In genomic region chr19:292281-292884, GRCh38 we compare ENCODE assay signal across 33 cellular contexts. TPM values are rescaled to one million over a fixed set of nuclear protein-coding genes. Genes with fewer than 3 reads are reported as not detected.
DNase-seq lines count a peak whose midpoint lies in the region; ATAC-seq, FAIRE-seq and TF ChIP-seq lines count a peak whose summit lies in the region.
"Had no signal": no experiment of that assay in that cellular context is flagged by ENCODE, and none has a peak within 500 bp of the region (broad histone marks: within the 10 kb centered on the region; RNA-seq: fewer than 3 reads in every experiment).

No MANE protein-coding gene starts in this region.

- no peak for TF ChIP-seq RAD21 in IMR-90 (IDR thresholded peaks at IDR 0.05; ENCODE audit: low read length)
- TF ChIP-seq RAD21 in H1 (IDR thresholded peaks at IDR 0.05 in 1 of 2, conservative IDR thresholded peaks at IDR 0.05 in 1 of 2; ENCODE audit: low read depth in 2 of 2, low read length in 2 of 2), result no peak

- H3K9ac ChIP-seq in IMR-90 (ENCODE audit: low read depth, low read length) (no peak overlapping the region), H1 (replicated peaks in 1 of 4; ENCODE audit: extremely low read depth in 1 of 4, low read depth in 3 of 4, low read length in 3 of 4) (no peak overlapping the region), trophoblast cell (ENCODE audit: low read length) (no peak overlapping the region)

- H2BK120ac ChIP-seq in IMR-90 (ENCODE audit: low read depth, low read length) (no peak overlapping the region), H1 (replicated peaks; ENCODE audit: low read depth, low read length) (no peak overlapping the region), trophoblast cell (ENCODE audit: insufficient read depth, low read length, poor library complexity) (no peak overlapping the region)

- H4K8ac ChIP-seq in IMR-90 (ENCODE audit: low read depth in 2 of 2, low read length in 2 of 2) (no peak overlapping the region), H1 (ENCODE audit: extremely low read depth, insufficient read depth, low read length) (no peak overlapping the region; the same call in 1 of the 2 replicates), trophoblast cell (ENCODE audit: low read depth, low read length) (no peak overlapping the region)

- POLR2A ChIA-PET in CD8-positive, alpha-beta memory T cell (lab: Charles Lee), result no interaction called here
- POLR2A ChIA-PET in IMR-90 (lab: Charles Lee; ENCODE audit: unreplicated experiment) (no interaction called here), H1 (lab: Charles Lee; ENCODE audit: partially characterized antibody) (interaction anchor here (1.8 to 5.6 kb wide), 5 partner anchors 9 to 26 kb away, joined by 7 to 38 read pairs (median 9); no protein-coding TSS in a partner anchor)

- no peak overlapping the region for H2BK20ac ChIP-seq in IMR-90 (ENCODE audit: low read depth, low read length)
- H2BK20ac ChIP-seq in H1 (ENCODE audit: low read length), result peak overlapping the region; percentile 72

- H4K20me1 ChIP-seq in IMR-90 (ENCODE audit: insufficient read depth, low read length), result peaks cover 8% of the 10 kb centered on the region; the same call in 1 of the 2 replicates
- no peaks in the 10 kb centered on the region for H4K20me1 ChIP-seq in H1 (replicated peaks in 1 of 2; ENCODE audit: control insufficient read depth in 1 of 2, insufficient read depth in 2 of 2, low read length in 2 of 2)

- no peak overlapping the region for H4K12ac ChIP-seq in trophoblast cell (ENCODE audit: low read depth, low read length)

- TF ChIP-seq EP300 in H1 (IDR thresholded peaks at IDR 0.05; ENCODE audit: borderline replicate concordance in 1 of 2, low read depth in 2 of 2, low read length in 2 of 2) (no peak), esophagus muscularis mucosa (IDR thresholded peaks at IDR 0.05) (no peak)

- no peak overlapping the region for H3K4me3 ChIP-seq in CD8-positive, alpha-beta memory T cell (ENCODE audit: low read length)
- H3K4me3 ChIP-seq in IMR-90 (ENCODE audit: insufficient read depth, low read depth, low read length), result no peak overlapping the region
- H3K4me3 ChIP-seq in H1 (ENCODE audit: extremely low read depth in 1 of 4, insufficient read depth in 2 of 4, low read depth in 3 of 4, low read length in 4 of 4), result no peak overlapping the region
- H3K4me3 ChIP-seq in trophoblast cell (ENCODE audit: low read depth, low read length), result peak overlapping the region; percentile 7
- H3K4me3 ChIP-seq in esophagus muscularis mucosa, result no peak overlapping the region

- H3K4me2 ChIP-seq in IMR-90 (ENCODE audit: low read depth, low read length) (no peak overlapping the region), H1 (ENCODE audit: insufficient read depth in 1 of 2, low read depth in 2 of 2, low read length in 2 of 2) (no peak overlapping the region), trophoblast cell (ENCODE audit: low read length) (no peak overlapping the region)

- H4K5ac ChIP-seq in IMR-90 (ENCODE audit: low read depth, low read length) (no peak overlapping the region), H1 (ENCODE audit: insufficient read length, low read depth, low read length) (no peak overlapping the region)

- no peaks in the 10 kb centered on the region for H3K36me3 ChIP-seq in CD8-positive, alpha-beta memory T cell (ENCODE audit: insufficient read depth, low read length)
- H3K36me3 ChIP-seq in IMR-90 (ENCODE audit: control insufficient read depth, insufficient read depth, low read length), result no peaks in the 10 kb centered on the region
- H3K36me3 ChIP-seq in H1 (ENCODE audit: control insufficient read depth in 2 of 4, insufficient read depth in 4 of 4, low read length in 3 of 4), result peaks cover 0 to 2% (median 0%) of the 10 kb centered on the region in 4 experiments; a peak in 1 of 8 replicates
- H3K36me3 ChIP-seq in trophoblast cell (ENCODE audit: control insufficient read depth in 1 of 2, insufficient read depth in 2 of 2, low read length in 2 of 2), result no peaks in the 10 kb centered on the region
- no peaks in the 10 kb centered on the region for H3K36me3 ChIP-seq in esophagus muscularis mucosa
- H3K36me3 ChIP-seq: ascending aorta, heart right ventricle, spleen had no signal

- no peaks in the 10 kb centered on the region for H3K9me3 ChIP-seq in CD8-positive, alpha-beta memory T cell (ENCODE audit: low read length)
- H3K9me3 ChIP-seq in IMR-90 (ENCODE audit: control insufficient read depth, insufficient read depth, low read length) (no peaks in the 10 kb centered on the region), H1 (ENCODE audit: insufficient read depth in 2 of 2, low read depth in 1 of 2, low read length in 1 of 2) (peaks cover 0 to 13% of the 10 kb centered on the region in 2 experiments; a peak in 1 of 4 replicates), trophoblast cell (ENCODE audit: insufficient read depth, low read depth, low read length) (no peaks in the 10 kb centered on the region), esophagus muscularis mucosa (no peaks in the 10 kb centered on the region)
- H3K9me3 ChIP-seq: ascending aorta, heart right ventricle, spleen, testis had no signal

- H3K18ac ChIP-seq in IMR-90 (ENCODE audit: low read depth, low read length) (no peak overlapping the region), H1 (ENCODE audit: extremely low read depth, low read length) (peak overlapping the region; percentile 48; the same call in 1 of the 2 replicates), trophoblast cell (ENCODE audit: low read length) (no peak overlapping the region)

- peak overlapping the region in 3 of 8 donors; percentile 17 to 54 (median 52) for H3K27ac Mint-ChIP-seq in CD8-positive, alpha-beta memory T cell
- H3K27ac Mint-ChIP-seq: activated CD8-positive, alpha-beta memory T cell treated with anti-CD3 and anti-CD28 coated beads, Interleukin-2, amount 10 ng/mL, durations not matched to agents 7 days and 5 days; activated naive CD8-positive, alpha-beta T cell; activated T-cell treated with anti-CD3 and anti-CD28 coated beads, Interleukin-2, amount 50 U/mL, for 72 hours; CD14-positive monocyte; stimulated activated memory B cell treated with anti-CD40 and anti-IgM and Interleukin-4, amounts not matched to agents 10 μg/mL and 1 μg/mL and 100 μg/mL, for 72 hours; T-helper 2 cell treated with Interferon-gamma antibody and Interleukin-4, amounts not matched to agents 5 μg/mL and 100 μg/mL, for 36 hours had no signal

- CTCF ChIA-PET in CD8-positive, alpha-beta memory T cell (lab: Charles Lee), result no interaction called here
- CTCF ChIA-PET in IMR-90 (lab: Yijun Ruan, JAX) (no interaction called here), H1 (lab: Charles Lee; ENCODE audit: partially characterized antibody) (interaction anchor here (1.4 kb wide), 1 partner anchor 11 kb away, joined by 3 read pairs; no protein-coding TSS in a partner anchor)

- H3K4me1 Mint-ChIP-seq in CD8-positive, alpha-beta memory T cell, result peaks cover 16 to 19% (median 19%) of the 10 kb centered on the region in 3 donors

- peak overlapping the region in 4 of 7 donors; percentile 10 to 72 (median 27) for H3K4me3 Mint-ChIP-seq in CD8-positive, alpha-beta memory T cell
- H3K4me3 Mint-ChIP-seq: activated CD8-positive, alpha-beta memory T cell treated with anti-CD3 and anti-CD28 coated beads, Interleukin-2, amount 10 ng/mL, durations not matched to agents 7 days and 5 days; activated naive CD8-positive, alpha-beta T cell; activated T-cell treated with anti-CD3 and anti-CD28 coated beads, Interleukin-2, amount 50 U/mL, for 72 hours; central memory CD8-positive, alpha-beta T cell; stimulated activated memory B cell treated with anti-CD40 and anti-IgM and Interleukin-4, amounts not matched to agents 10 μg/mL and 1 μg/mL and 100 μg/mL, for 72 hours; T-helper 2 cell treated with Interferon-gamma antibody and Interleukin-4, amounts not matched to agents 5 μg/mL and 100 μg/mL, for 36 hours had no signal

- H2BK15ac ChIP-seq in IMR-90 (ENCODE audit: low read depth, low read length) (no peak overlapping the region), H1 (ENCODE audit: low read length) (no peak overlapping the region)

- H4K91ac ChIP-seq in IMR-90 (ENCODE audit: insufficient read depth, low read depth, low read length) (no peak overlapping the region), H1 (replicated peaks; ENCODE audit: insufficient read length, low read length) (peak overlapping the region; percentile 95), trophoblast cell (ENCODE audit: low read depth, low read length) (no peak overlapping the region)

- H3K36me3 Mint-ChIP-seq in CD8-positive, alpha-beta memory T cell, result peaks cover 0 to 3% (median 0%) of the 10 kb centered on the region in 3 donors
- H3K36me3 Mint-ChIP-seq: activated CD8-positive, alpha-beta memory T cell treated with anti-CD3 and anti-CD28 coated beads, Interleukin-2, amount 10 ng/mL, durations not matched to agents 7 days and 5 days; activated naive CD8-positive, alpha-beta T cell; CD14-positive monocyte; stimulated activated memory B cell treated with anti-CD40 and anti-IgM and Interleukin-4, amounts not matched to agents 10 μg/mL and 1 μg/mL and 100 μg/mL, for 72 hours had no signal

- H2BK12ac ChIP-seq in H1 (ENCODE audit: low read depth, low read length) (peak overlapping the region; percentile 87; the same call in 1 of the 2 replicates), trophoblast cell (ENCODE audit: low read length) (no peak overlapping the region)

- H2AK5ac ChIP-seq in IMR-90 (ENCODE audit: low read depth, low read length) (no peak overlapping the region), H1 (ENCODE audit: low read depth, low read length) (peak overlapping the region; percentile 93; the same call in 1 of the 2 replicates), trophoblast cell (ENCODE audit: low read length) (no peak overlapping the region)

- ATAC-seq in IMR-90 (ENCODE audit: low read depth), result no peak
- ATAC-seq in GM21423 (IDR thresholded peaks at IDR 0.05; ENCODE audit: unreplicated experiment), result no peak
- ATAC-seq: activated CD8-positive, alpha-beta memory T cell treated with anti-CD3 and anti-CD28 coated beads, Interleukin-2, amount 10 ng/mL, durations not matched to agents 7 days and 5 days; activated T-cell treated with anti-CD3 and anti-CD28 coated beads, Interleukin-2, amount 50 U/mL, for 72 hours; heart right ventricle; left cardiac atrium; right cardiac atrium had no signal

- intact Hi-C loops in IMR-90 (cut with micrococcal nuclease), result no loop called here
- intact Hi-C loops in esophagus muscularis mucosa (cut with DNase I), result no loop called here

- peaks cover 9% of the 10 kb centered on the region for H3K4me1 ChIP-seq in CD8-positive, alpha-beta memory T cell (ENCODE audit: insufficient read depth, low read length)
- H3K4me1 ChIP-seq in IMR-90 (ENCODE audit: control insufficient read depth, insufficient read depth, low read length) (peaks cover 6% of the 10 kb centered on the region; the same call in 1 of the 2 replicates), H1 (replicated peaks in 1 of 4; ENCODE audit: control insufficient read depth in 3 of 4, insufficient read depth in 4 of 4, low read length in 3 of 4) (peaks cover 7 to 30% (median 25%) of the 10 kb centered on the region in 4 experiments), trophoblast cell (ENCODE audit: control insufficient read depth in 1 of 2, insufficient read depth in 2 of 2, low read length in 2 of 2) (peaks cover 29 to 36% of the 10 kb centered on the region in 2 experiments), esophagus muscularis mucosa (peaks cover 25 to 52% (median 46%) of the 10 kb centered on the region in 4 donors)

- no peak overlapping the region for H3K56ac ChIP-seq in IMR-90 (ENCODE audit: extremely low read depth, insufficient read depth, low read length)
- no peak overlapping the region for H3K56ac ChIP-seq in H1 (replicated peaks; ENCODE audit: insufficient read length, low read depth, low read length)

- FAIRE-seq in H1 (lab: Jason Lieb, UNC) (no peak), D721Med (lab: Jason Lieb, UNC) (no peak)
- FAIRE-seq: HTR-8/SVneo, RCC 7860 had no signal

- H3K14ac ChIP-seq in IMR-90 (replicated peaks; ENCODE audit: low read depth, low read length) (no peak overlapping the region), H1 (ENCODE audit: insufficient read length) (no peak overlapping the region), trophoblast cell (ENCODE audit: low read length) (no peak overlapping the region)

- TF ChIP-seq POLR2A in IMR-90 (IDR thresholded peaks at IDR 0.05; ENCODE audit: low read depth, low read length) (no peak), H1 (IDR thresholded peaks at IDR 0.05; ENCODE audit: control extremely low read depth in 1 of 2, low read depth in 2 of 2, low read length in 2 of 2) (no peak), esophagus muscularis mucosa (IDR thresholded peaks at IDR 0.05; ENCODE audit: low read depth) (no peak)

- H3K27me3 Mint-ChIP-seq in CD8-positive, alpha-beta memory T cell, result peaks cover 33 to 70% of the 10 kb centered on the region in 2 donors

- H2BK5ac ChIP-seq in IMR-90 (ENCODE audit: low read depth, low read length, poor library complexity, severe bottlenecking), result no peak overlapping the region
- H2BK5ac ChIP-seq in H1 (ENCODE audit: low read depth, low read length), result peak overlapping the region; percentile 35; the same call in 1 of the 2 replicates
- H2BK5ac ChIP-seq in trophoblast cell (ENCODE audit: low read depth, low read length, poor library complexity), result no peak overlapping the region

- no peaks in the 10 kb centered on the region for H3K9me1 ChIP-seq in IMR-90 (ENCODE audit: insufficient read depth, low read length)

- H2AFZ ChIP-seq in IMR-90 (replicated peaks; ENCODE audit: low read length, poor library complexity) (no peak overlapping the region), H1 (ENCODE audit: low read length) (no peak overlapping the region), trophoblast cell (ENCODE audit: insufficient read depth, low read length, poor library complexity) (no peak overlapping the region)

- BruUV-seq in IMR-90 (replicated peaks; lab: Mats Ljungman, UMichigan), result no TSS peak

- H3K27ac ChIP-seq in CD8-positive, alpha-beta memory T cell (ENCODE audit: low read depth, low read length), result no peak overlapping the region
- no peak overlapping the region for H3K27ac ChIP-seq in IMR-90 (ENCODE audit: insufficient read depth, low read length)
- H3K27ac ChIP-seq in H1 (ENCODE audit: low read depth, low read length), result no peak overlapping the region
- H3K27ac ChIP-seq in trophoblast cell (ENCODE audit: low read depth, low read length), result no peak overlapping the region
- peak overlapping the region in 1 of 4 donors; percentile 68 for H3K27ac ChIP-seq in esophagus muscularis mucosa (replicated peaks in 1 of 4)
- H3K27ac ChIP-seq: ascending aorta, epithelial cell of prostate, heart right ventricle, testis had no signal

- dilution Hi-C loops in IMR-90 (cut with HindIII; ENCODE audit: low sequenced_read_pairs, unreplicated experiment), result no loop called here

- no peak overlapping the region for H3K23ac ChIP-seq in IMR-90 (ENCODE audit: low read depth, low read length)
- no peak overlapping the region for H3K23ac ChIP-seq in H1 (ENCODE audit: insufficient read length)
- H3K23ac ChIP-seq in trophoblast cell (ENCODE audit: low read length), result no peak overlapping the region

- peaks cover 2% of the 10 kb centered on the region; the same call in 1 of the 2 replicates for H3K23me2 ChIP-seq in H1 (ENCODE audit: low read depth, low read length)

- DNase-seq in CD8-positive, alpha-beta memory T cell, result no peak
- DNase-seq in IMR-90 (no peak), H1 (ENCODE audit: low read depth in 1 of 2, low spot score in 2 of 2) (no peak), trophoblast cell (peak in 1 of 2 donors; percentile 10), D721Med (ENCODE audit: insufficient read length, low spot score) (no peak), esophagus muscularis mucosa (ENCODE audit: extremely low spot score) (no peak), HT-29 (ENCODE audit: low spot score) (no peak)
- DNase-seq: activated CD4-positive, alpha-beta T cell treated with anti-CD3 and anti-CD28 coated beads for 4 hours; activated CD8-positive, alpha-beta memory T cell treated with anti-CD3 and anti-CD28 coated beads, Interleukin-2, amount 10 ng/mL, durations not matched to agents 7 days and 5 days; activated T-cell treated with anti-CD3 and anti-CD28 coated beads, Interleukin-2, amount 50 U/mL, for 72 hours; DMS153; heart right ventricle; Kasumi-1; left cardiac atrium; NCI-H1092; NCI-H187 treated with DMSO at 0.1 percent for 48 hours; NCI-H526; right cardiac atrium; spleen; stimulated activated CD4-positive, alpha-beta T cell treated with anti-CD3 and anti-CD28 coated beads, Interleukin-2, amount 100 ng/mL, for 48 hours; testis had no signal

- peaks cover 0 to 17% of the 10 kb centered on the region in 2 experiments; a peak in 3 of 4 replicates for H3K79me2 ChIP-seq in H1 (ENCODE audit: control insufficient read depth in 1 of 2, insufficient read depth in 2 of 2, low read length in 2 of 2)
- H3K79me2 ChIP-seq in trophoblast cell (ENCODE audit: control insufficient read depth, insufficient read depth, low read length, poor library complexity), result peaks cover 7% of the 10 kb centered on the region

- TF ChIP-seq CTCF in IMR-90 (conservative IDR thresholded peaks at IDR 0.05; ENCODE audit: low read depth, low read length), result no peak
- TF ChIP-seq CTCF in H1 (IDR thresholded peaks at IDR 0.05; ENCODE audit: control extremely low read depth in 1 of 3, insufficient read depth in 1 of 3, low read depth in 1 of 3, low read length in 3 of 3), result no peak
- TF ChIP-seq CTCF in D721Med (IDR thresholded peaks at IDR 0.05; ENCODE audit: insufficient read depth, missing control alignments), result no peak
- no peak for TF ChIP-seq CTCF in esophagus muscularis mucosa (IDR thresholded peaks at IDR 0.05)

- H3K4ac ChIP-seq in IMR-90 (ENCODE audit: low read depth, low read length), result no peak overlapping the region
- peak overlapping the region; percentile 16 for H3K4ac ChIP-seq in H1 (replicated peaks; ENCODE audit: insufficient read length, low read depth, low read length)
- no peak overlapping the region for H3K4ac ChIP-seq in trophoblast cell (ENCODE audit: low read depth, low read length)

- H2AK9ac ChIP-seq in IMR-90 (replicated peaks; ENCODE audit: low read depth, low read length, poor library complexity), result peak overlapping the region; percentile 24

- in situ Hi-C loops in IMR-90 (cut with MboI; ENCODE audit: low sequenced_read_pairs), result no loop called here

- H3K9me3 Mint-ChIP-seq in CD8-positive, alpha-beta memory T cell, result no peaks in the 10 kb centered on the region
- H3K9me3 Mint-ChIP-seq: activated T-cell treated with anti-CD3 and anti-CD28 coated beads, Interleukin-2, amount 50 U/mL, for 72 hours; central memory CD8-positive, alpha-beta T cell; stimulated activated memory B cell treated with anti-CD40 and anti-IgM and Interleukin-4, amounts not matched to agents 10 μg/mL and 1 μg/mL and 100 μg/mL, for 72 hours; T-helper 2 cell treated with Interferon-gamma antibody and Interleukin-4, amounts not matched to agents 5 μg/mL and 100 μg/mL, for 36 hours had no signal

- H3K79me1 ChIP-seq in IMR-90 (ENCODE audit: low read depth in 1 of 2, low read length in 2 of 2) (no peaks in the 10 kb centered on the region), H1 (ENCODE audit: low read depth, low read length) (peaks cover 1% of the 10 kb centered on the region; the same call in 1 of the 2 replicates), trophoblast cell (ENCODE audit: low read length) (peaks cover 17% of the 10 kb centered on the region)

- WGBS in IMR-90 (ENCODE audit: extremely low coverage in 2 of 2, insufficient read length in 1 of 2), 2 experiments, result 63% methylated on average over 7 of the region's 15 CpGs; no CpG with 5 or more reads in 1 of the 2 experiments
- WGBS in H1 (ENCODE audit: extremely low coverage in 1 of 2, insufficient coverage in 1 of 2, insufficient read length in 1 of 2, insufficient replicate concordance in 2 of 2, low coverage in 1 of 2, low lambda C conversion rate in 2 of 2, missing lambda C conversion rate in 1 of 2), 2 experiments, result 92% methylated on average over 15 of the region's 15 CpGs; no CpG with 5 or more reads in 1 of the 2 experiments
- WGBS in trophoblast cell (ENCODE audit: extremely low coverage, insufficient coverage, insufficient read length), result no CpG with 5 or more reads among the region's 15 CpGs
- 86% methylated on average over 11 of the region's 15 CpGs for WGBS in esophagus muscularis mucosa

- peaks cover 13% of the 10 kb centered on the region for H3K27me3 ChIP-seq in CD8-positive, alpha-beta memory T cell (ENCODE audit: insufficient read depth, low read length, poor library complexity, severe bottlenecking)
- H3K27me3 ChIP-seq in IMR-90 (ENCODE audit: control insufficient read depth, insufficient read depth, low read length) (peaks cover 51% of the 10 kb centered on the region), H1 (replicated peaks in 1 of 4; ENCODE audit: control insufficient read depth in 3 of 4, extremely low read depth in 1 of 4, insufficient read depth in 3 of 4, low read length in 3 of 4) (peaks cover 0 to 16% (median 8%) of the 10 kb centered on the region in 4 experiments; a peak in 3 of 7 replicates), trophoblast cell (ENCODE audit: insufficient read depth, low read length) (no peaks in the 10 kb centered on the region), esophagus muscularis mucosa (peaks cover 0 to 54% (median 38%) of the 10 kb centered on the region in 4 donors)
- H3K27me3 ChIP-seq: testis had no signal

RNA-seq across cellular contexts. Expression of gene PLPP2, which starts 1.2 kb away (rescaled TPM):
- total RNA-seq in CD8-positive, alpha-beta memory T cell, result not detected
- 2.3 TPM for polyA plus RNA-seq in CD8-positive, alpha-beta memory T cell
- total RNA-seq in IMR-90 (2012; rRNA removed) (2.3 and 2.8 TPM in 2 replicates), esophagus muscularis mucosa (1 to 10 TPM; 2.1 to 9.1 (median 5.0) TPM)
- polyA plus RNA-seq in IMR-90 (2012; rRNA removed) (4.0 and 4.2 TPM in 2 replicates), H1 (2011; rRNA removed) (195 and 326 TPM in 2 replicates)
- 7.1 and 9.3 TPM in 2 replicates for polyA plus RNA-seq in IMR-90 (2012; cell fraction: cytosol; rRNA removed)
- polyA plus RNA-seq in IMR-90 (2012; cell fraction: nucleus; rRNA removed; ENCODE audit: low replicate concordance), result 6.3 and 9.7 TPM in 2 replicates
- 98.6 and 101 TPM in 2 replicates for total RNA-seq in H1 (2021; fragmentation: NEBNext Ultra II Directional; extraction: Animal tissue kit (Norgen Biotek cat#: 25700))
- 162 TPM for polyA plus RNA-seq in H1 (2011; cell fraction: cytosol; rRNA removed)
- 254 TPM for polyA plus RNA-seq in H1 (2011; cell fraction: nucleus; rRNA removed)
- 91.4 to 160 TPM (median 142 TPM) in 4 replicates for polyA plus RNA-seq in H1 (2012, experiment 1 of 2)
- 177 TPM for polyA plus RNA-seq in H1 (2012, experiment 2 of 2)
- 85.7 TPM for polyA plus RNA-seq in H1 (2013, experiment 1 of 2)
- 84.2 TPM for polyA plus RNA-seq in H1 (2013, experiment 2 of 2)
- polyA minus RNA-seq in H1 (2011; rRNA and poly(A)+ RNA removed), result 63.2 and 112 TPM in 2 replicates
- polyA minus RNA-seq in H1 (2011; cell fraction: cytosol; rRNA and poly(A)+ RNA removed), result 56.9 TPM
- polyA minus RNA-seq in H1 (2011; cell fraction: nucleus; rRNA and poly(A)+ RNA removed), result 43.8 TPM
- polyA plus RNA-seq in trophoblast cell (2013), result 6.2 and 6.9 TPM in 2 replicates
- total RNA-seq in HT-29 (2014; rRNA removed; shearing (Covaris generic)), result 226 and 231 TPM in 2 replicates
- total RNA-seq: activated CD8-positive, alpha-beta memory T cell treated with anti-CD3 and anti-CD28 coated beads, Interleukin-2, amount 10 ng/mL, durations not matched to agents 7 days and 5 days; G401; myocyte had no signal
- polyA plus RNA-seq: CD14-positive monocyte had no signal

RNA-seq across cellular contexts. Expression of gene MIER2, which starts 52.2 kb away (rescaled TPM):
- total RNA-seq in CD8-positive, alpha-beta memory T cell, result 10 to 100 TPM; 20.9 TPM
- 4.9 TPM for polyA plus RNA-seq in CD8-positive, alpha-beta memory T cell
- 11.4 and 28.0 TPM in 2 replicates for total RNA-seq in IMR-90 (2012; rRNA removed)
- 28.4 and 32.3 TPM in 2 replicates for polyA plus RNA-seq in IMR-90 (2012; rRNA removed)
- polyA plus RNA-seq in IMR-90 (2012; cell fraction: cytosol; rRNA removed), result 12.3 and 27.2 TPM in 2 replicates
- polyA plus RNA-seq in IMR-90 (2012; cell fraction: nucleus; rRNA removed; ENCODE audit: low replicate concordance), result 42.8 and 96.1 TPM in 2 replicates
- 45.7 and 48.3 TPM in 2 replicates for total RNA-seq in H1 (2021; fragmentation: NEBNext Ultra II Directional; extraction: Animal tissue kit (Norgen Biotek cat#: 25700))
- polyA plus RNA-seq in H1 (2011; rRNA removed), result 30.3 and 53.1 TPM in 2 replicates
- 23.4 TPM for polyA plus RNA-seq in H1 (2011; cell fraction: cytosol; rRNA removed)
- polyA plus RNA-seq in H1 (2011; cell fraction: nucleus; rRNA removed), result 73.3 TPM
- 44.7 to 62.6 TPM (median 54.6 TPM) in 4 replicates for polyA plus RNA-seq in H1 (2012, experiment 1 of 2)
- 23.4 TPM for polyA plus RNA-seq in H1 (2012, experiment 2 of 2)
- 29.9 TPM for polyA plus RNA-seq in H1 (2013, experiment 1 of 2)
- 30.9 TPM for polyA plus RNA-seq in H1 (2013, experiment 2 of 2)
- 72.4 and 80.0 TPM in 2 replicates for polyA minus RNA-seq in H1 (2011; rRNA and poly(A)+ RNA removed)
- 28.2 TPM for polyA minus RNA-seq in H1 (2011; cell fraction: cytosol; rRNA and poly(A)+ RNA removed)
- polyA minus RNA-seq in H1 (2011; cell fraction: nucleus; rRNA and poly(A)+ RNA removed), result 54.0 TPM
- polyA plus RNA-seq in trophoblast cell (2013), result 38.2 and 39.1 TPM in 2 replicates
- 10 to 100 TPM; 11.6 to 26.4 (median 18.9) TPM for total RNA-seq in esophagus muscularis mucosa
- 20.8 and 29.8 TPM in 2 replicates for total RNA-seq in HT-29 (2014; rRNA removed; shearing (Covaris generic))
